ENCODE assay signal across 19 cellular contexts in genomic region chr12:80636832-80637231, GRCh38.
DNase-seq lines count a peak whose midpoint lies in the region; ATAC-seq and TF ChIP-seq lines count a peak whose summit lies in the region.
"Had no signal": no experiment of that assay in that cellular context is flagged by ENCODE, and none has a peak within 500 bp of the region (broad histone marks: within the 10 kb centered on the region; RNA-seq: fewer than 3 reads in every experiment).

No MANE protein-coding gene starts in this region.

- ATAC-seq in foreskin keratinocyte = peak; percentile 43
- no peak for ATAC-seq in natural killer cell
- ATAC-seq: HepG2, PC-3 had no signal

- H3K27me3 Mint-ChIP-seq in natural killer cell (ENCODE audit: low read depth in 2 of 2) = no peaks in the 10 kb centered on the region

- intact Hi-C loops in natural killer cell (cut with micrococcal nuclease) = no loop called here

- H3K36me3 ChIP-seq in MG63 (0 out of 2 replicates have a peak, but pooled peaks cover 2% of the 10 kb centered on the region), skeletal muscle satellite cell (ENCODE audit: insufficient read depth, low read length) (no peaks in the 10 kb centered on the region)

- H3K27ac Mint-ChIP-seq in natural killer cell = no peak overlapping the region

- H3K9me3 ChIP-seq in MG63 (no peaks in the 10 kb centered on the region; the same call in 1 of the 2 replicates), skeletal muscle satellite cell (replicated peaks; ENCODE audit: low read length) (no peaks in the 10 kb centered on the region)

- H3K4me1 Mint-ChIP-seq in natural killer cell = no peaks in the 10 kb centered on the region

- H3K4me1 ChIP-seq in foreskin keratinocyte (no peaks in the 10 kb centered on the region), skeletal muscle satellite cell (ENCODE audit: control insufficient read depth, insufficient read depth, low read length) (peaks cover 22% of the 10 kb centered on the region)

- no peak for TF ChIP-seq CTCF in foreskin keratinocyte (conservative IDR thresholded peaks at IDR 0.05)
- no peak for TF ChIP-seq CTCF in natural killer cell (IDR thresholded peaks at IDR 0.05)

- H3K4me3 ChIP-seq in MG63 (no peak overlapping the region), skeletal muscle satellite cell (ENCODE audit: low read length) (no peak overlapping the region)

- DNase-seq in ELR (ENCODE audit: low read depth) (peak; percentile 40), MG63 (peak; percentile 32), foreskin keratinocyte (no peak), natural killer cell (no peak), NCI-H82 (lab: John Stamatoyannopoulos, UW) (no peak), NCI-H446 (lab: John Stamatoyannopoulos, UW) (no peak)
- DNase-seq: ACHN, AML-193, COR-L47, DMS 273 treated with DMSO at 0.1 percent for 48 hours, KBM-7, NCI-H1417, NCI-H187 treated with DMSO at 0.1 percent for 48 hours, NCI-H2227 treated with DMSO at 0.1 percent for 48 hours, NCI-H524, PC-3, RPMI8226 had no signal

- no peak overlapping the region for H3K4me3 Mint-ChIP-seq in natural killer cell

- no peaks in the 10 kb centered on the region for H3K36me3 Mint-ChIP-seq in natural killer cell

- H3K9ac ChIP-seq in skeletal muscle satellite cell (ENCODE audit: low read depth, low read length) = peak overlapping the region; percentile 73

- H3K4me2 ChIP-seq in skeletal muscle satellite cell (ENCODE audit: low read length) = no peak overlapping the region

- H3K27me3 ChIP-seq in MG63 (no peaks in the 10 kb centered on the region), foreskin keratinocyte (no peaks in the 10 kb centered on the region), skeletal muscle satellite cell (ENCODE audit: control insufficient read depth, insufficient read depth, low read length) (no peaks in the 10 kb centered on the region)

- H3K27ac ChIP-seq in foreskin keratinocyte = no peak overlapping the region

- H3K9me3 Mint-ChIP-seq in natural killer cell = peaks cover 5 to 8% of the 10 kb centered on the region in 2 donors

Comparison
In these comparisons a context has a peak if more than half of its experiments do, and no peak if none do; other contexts are left out.
1. DNase-seq: peak in ELR (single experiment) and MG63 (single experiment); none in foreskin keratinocyte (0 of 2), natural killer cell (single experiment), NCI-H82 (single experiment) and NCI-H446 (0 of 2).